16 cellular contexts compared by ENCODE assay signal in the genomic region with DNA sequence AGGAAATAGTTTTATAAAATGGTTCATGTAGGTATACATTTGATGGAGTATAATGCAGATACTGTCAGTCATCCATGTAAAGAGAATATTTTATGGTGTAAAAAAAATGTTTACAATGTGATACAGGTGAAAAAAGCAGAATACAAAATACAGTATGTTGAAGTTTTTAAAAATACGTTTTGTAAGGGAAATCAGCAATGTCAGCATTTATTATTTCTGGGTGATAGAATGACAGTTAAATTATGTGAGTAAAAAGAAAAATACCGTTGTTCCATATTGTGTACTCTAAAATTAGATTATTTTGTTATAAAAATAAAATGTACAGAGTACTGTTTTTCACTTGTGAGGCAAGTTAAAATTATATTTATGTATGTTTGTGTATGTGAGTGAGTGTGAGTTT.
A peak's percentile ranks its signal among the peaks of the same experiment; 100 is the strongest.
DNase-seq lines count a peak whose midpoint lies in the region; ATAC-seq, FAIRE-seq and TF ChIP-seq lines count a peak whose summit lies in the region.
"Had no signal": no experiment of that assay in that cellular context is flagged by ENCODE, and none has a peak within 500 bp of the region (broad histone marks: within the 10 kb centered on the region; RNA-seq: fewer than 3 reads in every experiment).

No MANE protein-coding gene starts in this region.

- peaks cover 54% of the 10 kb centered on the region for H3F3A ChIP-seq in SU-DHL-6 (ENCODE audit: insufficient read depth)

- no peak overlapping the region for H4K5ac ChIP-seq in H1 (ENCODE audit: insufficient read length, low read depth, low read length)

- H3K4me3 Mint-ChIP-seq in osteocyte (ENCODE audit: unreplicated experiment) (no peak overlapping the region), MCF 10A (ENCODE audit: unreplicated experiment) (no peak overlapping the region)
- H3K4me3 Mint-ChIP-seq in naive thymus-derived CD4-positive, alpha-beta T cell: no peak overlapping the region
- H3K4me3 Mint-ChIP-seq: B cell; CD8-positive, alpha-beta memory T cell had no signal

- H3K4me3 ChIP-seq in cardiac muscle cell (no peak overlapping the region), right cardiac atrium (ENCODE audit: low read length) (no peak overlapping the region), SU-DHL-6 (ENCODE audit: insufficient read depth, low read length, poor library complexity, severe bottlenecking) (no peak overlapping the region), H1 (ENCODE audit: extremely low read depth in 1 of 4, insufficient read depth in 2 of 4, low read depth in 3 of 4, low read length in 4 of 4) (no peak overlapping the region)
- H3K4me3 ChIP-seq in naive thymus-derived CD4-positive, alpha-beta T cell (ENCODE audit: low read length): no peak overlapping the region
- H3K4me3 ChIP-seq: BLaER1 treated with 17β-estradiol and CSF1 and Interleukin-3, amounts not matched to agents 10 nM and 100 nM; GM12878; HAP-1 had no signal

- H2BK5ac ChIP-seq in H1 (ENCODE audit: low read depth, low read length): no peak overlapping the region

- intact Hi-C loops in right cardiac atrium (cut with DNase I) (no loop called here), MCF 10A (cut with micrococcal nuclease) (no loop called here)
- intact Hi-C loops in naive thymus-derived CD4-positive, alpha-beta T cell (cut with micrococcal nuclease): no loop called here

- H3K79me2 ChIP-seq in SU-DHL-6 (ENCODE audit: insufficient read depth, low read length) (peaks cover 100% of the 10 kb centered on the region), H1 (ENCODE audit: control insufficient read depth in 1 of 2, insufficient read depth in 2 of 2, low read length in 2 of 2) (peaks cover 0 to 49% of the 10 kb centered on the region in 2 experiments; a peak in 3 of 4 replicates)

- no peaks in the 10 kb centered on the region for H3K9me2 ChIP-seq in SU-DHL-6 (replicated peaks; ENCODE audit: insufficient read depth, low read length)

- H3K9ac ChIP-seq in SU-DHL-6 (ENCODE audit: low read length) (0 out of 2 replicates have a peak overlapping the region, but pooled peaks have one; percentile 34), H1 (replicated peaks in 1 of 4; ENCODE audit: extremely low read depth in 1 of 4, low read depth in 3 of 4, low read length in 3 of 4) (no peak overlapping the region)
- H3K9ac ChIP-seq: BLaER1 treated with 17β-estradiol and CSF1 and Interleukin-3, amounts not matched to agents 10 nM and 100 nM had no signal

- no peak for DNase-seq in cardiac muscle cell (ENCODE audit: low read depth in 1 of 2, low spot score in 1 of 2)
- no peak for DNase-seq in right cardiac atrium
- no peak for DNase-seq in H1 (ENCODE audit: low read depth in 1 of 2, low spot score in 2 of 2)
- no peak for DNase-seq in osteocyte (ENCODE audit: extremely low spot score, unreplicated experiment)
- DNase-seq in activated naive CD4-positive, alpha-beta T cell treated with anti-CD3 and anti-CD28 coated beads, Interleukin-2, amount 50 U/mL, for 16 hours: no peak
- DNase-seq in naive thymus-derived CD4-positive, alpha-beta T cell: no peak
- no peak for DNase-seq in MCF 10A (ENCODE audit: unreplicated experiment)
- DNase-seq: 8988T; CD8-positive, alpha-beta memory T cell; DMS 273 treated with DMSO at 0.1 percent for 48 hours; DND-41 had no signal

- FAIRE-seq in H1 (lab: Jason Lieb, UNC): no peak
- FAIRE-seq: GM12878 had no signal

- H3K27me3 ChIP-seq in cardiac muscle cell: no peaks in the 10 kb centered on the region
- no peaks in the 10 kb centered on the region for H3K27me3 ChIP-seq in right cardiac atrium (ENCODE audit: control insufficient read depth, insufficient read depth)
- H3K27me3 ChIP-seq in SU-DHL-6 (ENCODE audit: low read length): no peaks in the 10 kb centered on the region
- H3K27me3 ChIP-seq in H1 (replicated peaks in 1 of 4; ENCODE audit: control insufficient read depth in 3 of 4, extremely low read depth in 1 of 4, insufficient read depth in 3 of 4, low read length in 3 of 4): no peaks in the 10 kb centered on the region
- H3K27me3 ChIP-seq in naive thymus-derived CD4-positive, alpha-beta T cell (ENCODE audit: control insufficient read depth in 2 of 2, insufficient read depth in 2 of 2, low read length in 2 of 2): no peaks in the 10 kb centered on the region
- H3K27me3 ChIP-seq: BLaER1 treated with 17β-estradiol and CSF1 and Interleukin-3, amounts not matched to agents 10 nM and 100 nM had no signal

- H3K4me2 ChIP-seq in SU-DHL-6 (ENCODE audit: low read depth, low read length, poor library complexity, severe bottlenecking) (peak overlapping the region; percentile 45), H1 (ENCODE audit: insufficient read depth in 1 of 2, low read depth in 2 of 2, low read length in 2 of 2) (no peak overlapping the region)
- H3K4me2 ChIP-seq: BLaER1 treated with 17β-estradiol and CSF1 and Interleukin-3, amounts not matched to agents 10 nM and 100 nM had no signal

- TF ChIP-seq EP300 in H1 (IDR thresholded peaks at IDR 0.05; ENCODE audit: borderline replicate concordance in 1 of 2, low read depth in 2 of 2, low read length in 2 of 2): no peak

- H3K23ac ChIP-seq in H1 (ENCODE audit: insufficient read length): no peak overlapping the region

- H2AK5ac ChIP-seq in H1 (ENCODE audit: low read depth, low read length): no peak overlapping the region

- H3K27ac ChIP-seq in cardiac muscle cell (peak overlapping the region; percentile 58), right cardiac atrium (ENCODE audit: low read length) (no peak overlapping the region), SU-DHL-6 (ENCODE audit: low read depth, low read length) (peak overlapping the region; percentile 71), H1 (ENCODE audit: low read depth, low read length) (no peak overlapping the region)
- H3K27ac ChIP-seq in naive thymus-derived CD4-positive, alpha-beta T cell (ENCODE audit: low read depth, low read length): no peak overlapping the region
- H3K27ac ChIP-seq: BLaER1 treated with 17β-estradiol and CSF1 and Interleukin-3, amounts not matched to agents 10 nM and 100 nM had no signal

- CTCF ChIA-PET in H1 (lab: Charles Lee; ENCODE audit: partially characterized antibody): interaction anchor here (1.1 to 1.5 kb wide), 2 partner anchors 40 to 70 kb away, joined by 3 to 4 read pairs; no protein-coding TSS in a partner anchor
- CTCF ChIA-PET in naive thymus-derived CD4-positive, alpha-beta T cell (lab: Charles Lee): interaction anchor here (1.8 kb wide), 1 partner anchor 22 kb away, joined by 5 read pairs; no protein-coding TSS in a partner anchor
- CTCF ChIA-PET in MCF 10A (lab: Yijun Ruan, JAX): interaction anchor here (0.6 to 1.0 kb wide), 2 partner anchors 148 to 195 kb away, joined by 3 to 4 read pairs; no protein-coding TSS in a partner anchor

- H3K36me3 ChIP-seq in cardiac muscle cell (no peaks in the 10 kb centered on the region), SU-DHL-6 (ENCODE audit: low read length) (peaks cover 33% of the 10 kb centered on the region), H1 (ENCODE audit: control insufficient read depth in 2 of 4, insufficient read depth in 4 of 4, low read length in 3 of 4) (no peaks in the 10 kb centered on the region; a peak in 1 of 8 replicates)
- H3K36me3 ChIP-seq in naive thymus-derived CD4-positive, alpha-beta T cell (ENCODE audit: control insufficient read depth in 2 of 3, insufficient read depth in 3 of 3, low read length in 3 of 3): peaks cover 0 to 14% (median 0%) of the 10 kb centered on the region in 3 experiments

- no peak for TF ChIP-seq CTCF in cardiac muscle cell (IDR thresholded peaks at IDR 0.05; ENCODE audit: low read depth, low read length)
- no peak for TF ChIP-seq CTCF in SU-DHL-6 (IDR thresholded peaks at IDR 0.05; ENCODE audit: insufficient read depth, low read length, poor library complexity, severe bottlenecking)
- no peak for TF ChIP-seq CTCF in H1 (IDR thresholded peaks at IDR 0.05; ENCODE audit: control extremely low read depth in 1 of 3, insufficient read depth in 1 of 3, low read depth in 1 of 3, low read length in 3 of 3)
- TF ChIP-seq CTCF in osteocyte (IDR thresholded peaks at IDR 0.05): no peak
- no peak for TF ChIP-seq CTCF in MCF 10A (IDR thresholded peaks at IDR 0.05; ENCODE audit: unreplicated experiment)

- H3K23me2 ChIP-seq in H1 (ENCODE audit: low read depth, low read length): no peaks in the 10 kb centered on the region

- no peaks in the 10 kb centered on the region; the same call in 1 of the 2 replicates for H3K79me1 ChIP-seq in H1 (ENCODE audit: low read depth, low read length)

- no peak overlapping the region for H3K4ac ChIP-seq in H1 (replicated peaks; ENCODE audit: insufficient read length, low read depth, low read length)

- no peak overlapping the region for H2BK15ac ChIP-seq in H1 (ENCODE audit: low read length)

- H3K27me3 Mint-ChIP-seq in osteocyte (ENCODE audit: unreplicated experiment) (no peaks in the 10 kb centered on the region), MCF 10A (ENCODE audit: insufficient read depth, unreplicated experiment) (no peaks in the 10 kb centered on the region)
- no peaks in the 10 kb centered on the region for H3K27me3 Mint-ChIP-seq in naive thymus-derived CD4-positive, alpha-beta T cell
- H3K27me3 Mint-ChIP-seq: B cell; CD8-positive, alpha-beta memory T cell had no signal

- no peak for TF ChIP-seq POLR2A in H1 (IDR thresholded peaks at IDR 0.05; ENCODE audit: control extremely low read depth in 1 of 2, low read depth in 2 of 2, low read length in 2 of 2)

- TF ChIP-seq RAD21 in H1 (IDR thresholded peaks at IDR 0.05 in 1 of 2, conservative IDR thresholded peaks at IDR 0.05 in 1 of 2; ENCODE audit: low read depth in 2 of 2, low read length in 2 of 2): no peak

- POLR2A ChIA-PET in H1 (lab: Charles Lee; ENCODE audit: partially characterized antibody) (no interaction called here), MCF 10A (lab: Yijun Ruan, JAX) (interaction anchor here (1.1 kb wide), 1 partner anchor 21 kb away, joined by 4 read pairs; no protein-coding TSS in a partner anchor)
- POLR2A ChIA-PET in naive thymus-derived CD4-positive, alpha-beta T cell (lab: Charles Lee): no interaction called here

- no peak overlapping the region for H2BK20ac ChIP-seq in H1 (ENCODE audit: low read length)

- no peak overlapping the region for H2BK120ac ChIP-seq in H1 (replicated peaks; ENCODE audit: low read depth, low read length)

- ATAC-seq in right cardiac atrium: no peak
- ATAC-seq in naive thymus-derived CD4-positive, alpha-beta T cell: no peak
- ATAC-seq: GM12878 had no signal

- H3K14ac ChIP-seq in H1 (ENCODE audit: insufficient read length): no peak overlapping the region

- H3K4me1 ChIP-seq in cardiac muscle cell (ENCODE audit: low read depth): peaks cover 16% of the 10 kb centered on the region
- H3K4me1 ChIP-seq in right cardiac atrium (ENCODE audit: control insufficient read depth, insufficient read depth, low read length): peaks cover 3% of the 10 kb centered on the region
- 0 out of 7 replicates have a peak, but pooled peaks cover 0 to 3% (median 0%) of the 10 kb centered on the region in 4 experiments for H3K4me1 ChIP-seq in H1 (replicated peaks in 1 of 4; ENCODE audit: control insufficient read depth in 3 of 4, insufficient read depth in 4 of 4, low read length in 3 of 4)
- no peaks in the 10 kb centered on the region for H3K4me1 ChIP-seq in naive thymus-derived CD4-positive, alpha-beta T cell (ENCODE audit: control insufficient read depth in 2 of 2, insufficient read depth in 2 of 2, low read length in 2 of 2)

- peaks cover 29% of the 10 kb centered on the region for H3K4me1 Mint-ChIP-seq in osteocyte (ENCODE audit: unreplicated experiment)
- peaks cover 11 to 45% (median 36%) of the 10 kb centered on the region in 7 donors for H3K4me1 Mint-ChIP-seq in naive thymus-derived CD4-positive, alpha-beta T cell
- H3K4me1 Mint-ChIP-seq in MCF 10A (ENCODE audit: insufficient read depth, unreplicated experiment): peaks cover 15% of the 10 kb centered on the region

- H3K56ac ChIP-seq in H1 (replicated peaks; ENCODE audit: insufficient read length, low read depth, low read length): no peak overlapping the region

- no peak overlapping the region for H4K8ac ChIP-seq in H1 (ENCODE audit: extremely low read depth, insufficient read depth, low read length)

- no TSS peak for BruUV-seq in MCF 10A (replicated peaks; lab: Mats Ljungman, UMichigan)

- H2BK12ac ChIP-seq in H1 (ENCODE audit: low read depth, low read length): no peak overlapping the region

- H4K91ac ChIP-seq in H1 (replicated peaks; ENCODE audit: insufficient read length, low read length): no peak overlapping the region

- no peak overlapping the region for H3K18ac ChIP-seq in H1 (ENCODE audit: extremely low read depth, low read length)

- no peaks in the 10 kb centered on the region for H4K20me1 ChIP-seq in SU-DHL-6 (ENCODE audit: low read depth, low read length)
- peaks cover 2 to 6% of the 10 kb centered on the region in 2 experiments for H4K20me1 ChIP-seq in H1 (replicated peaks in 1 of 2; ENCODE audit: control insufficient read depth in 1 of 2, insufficient read depth in 2 of 2, low read length in 2 of 2)

- no peak overlapping the region for H2AFZ ChIP-seq in SU-DHL-6 (ENCODE audit: low read depth, low read length, severe bottlenecking)
- H2AFZ ChIP-seq in H1 (ENCODE audit: low read length): no peak overlapping the region

- H3K27ac Mint-ChIP-seq in osteocyte (ENCODE audit: unreplicated experiment) (peak overlapping the region; percentile 57), MCF 10A (ENCODE audit: low read depth, unreplicated experiment) (no peak overlapping the region)
- no peak overlapping the region for H3K27ac Mint-ChIP-seq in naive thymus-derived CD4-positive, alpha-beta T cell
- H3K27ac Mint-ChIP-seq: B cell had no signal

- peaks cover 8% of the 10 kb centered on the region for H3K36me3 Mint-ChIP-seq in osteocyte (ENCODE audit: unreplicated experiment)
- H3K36me3 Mint-ChIP-seq in naive thymus-derived CD4-positive, alpha-beta T cell: peaks cover 0 to 17% (median 5%) of the 10 kb centered on the region in 5 donors
- H3K36me3 Mint-ChIP-seq in MCF 10A (ENCODE audit: insufficient read depth, unreplicated experiment): peaks cover 13% of the 10 kb centered on the region

- H3K9me3 Mint-ChIP-seq in osteocyte (ENCODE audit: unreplicated experiment): no peaks in the 10 kb centered on the region
- no peaks in the 10 kb centered on the region for H3K9me3 Mint-ChIP-seq in naive thymus-derived CD4-positive, alpha-beta T cell
- H3K9me3 Mint-ChIP-seq in MCF 10A (ENCODE audit: unreplicated experiment): no peaks in the 10 kb centered on the region
- H3K9me3 Mint-ChIP-seq: CD8-positive, alpha-beta memory T cell had no signal

- 69% methylated on average over 2 of the region's 2 CpGs for WGBS in right cardiac atrium
- 98 to 100% methylated on average over 1 to 2 of the region's 2 CpGs for WGBS in H1 (ENCODE audit: extremely low coverage in 1 of 2, insufficient coverage in 1 of 2, insufficient read length in 1 of 2, insufficient replicate concordance in 2 of 2, low coverage in 1 of 2, low lambda C conversion rate in 2 of 2, missing lambda C conversion rate in 1 of 2), 2 experiments

- H3K9me3 ChIP-seq in cardiac muscle cell (ENCODE audit: low read depth) (no peaks in the 10 kb centered on the region), right cardiac atrium (ENCODE audit: control insufficient read depth, low read length) (no peaks in the 10 kb centered on the region), SU-DHL-6 (ENCODE audit: insufficient read depth, low read length) (no peaks in the 10 kb centered on the region), H1 (ENCODE audit: insufficient read depth in 2 of 2, low read depth in 1 of 2, low read length in 1 of 2) (no peaks in the 10 kb centered on the region)
- H3K9me3 ChIP-seq in naive thymus-derived CD4-positive, alpha-beta T cell (ENCODE audit: control insufficient read depth in 2 of 3, low read length in 3 of 3): no peaks in the 10 kb centered on the region
- H3K9me3 ChIP-seq: BLaER1 treated with 17β-estradiol and CSF1 and Interleukin-3, amounts not matched to agents 10 nM and 100 nM; HAP-1 had no signal

Comparison
In these comparisons a context has a peak if more than half of its experiments do, and no peak if none do; other contexts are left out.
1. H3K27ac ChIP-seq: peak in cardiac muscle cell (single experiment) and SU-DHL-6 (single experiment); none in right cardiac atrium (single experiment), H1 (single experiment) and naive thymus-derived CD4-positive, alpha-beta T cell (single experiment).